In the genomic region with DNA sequence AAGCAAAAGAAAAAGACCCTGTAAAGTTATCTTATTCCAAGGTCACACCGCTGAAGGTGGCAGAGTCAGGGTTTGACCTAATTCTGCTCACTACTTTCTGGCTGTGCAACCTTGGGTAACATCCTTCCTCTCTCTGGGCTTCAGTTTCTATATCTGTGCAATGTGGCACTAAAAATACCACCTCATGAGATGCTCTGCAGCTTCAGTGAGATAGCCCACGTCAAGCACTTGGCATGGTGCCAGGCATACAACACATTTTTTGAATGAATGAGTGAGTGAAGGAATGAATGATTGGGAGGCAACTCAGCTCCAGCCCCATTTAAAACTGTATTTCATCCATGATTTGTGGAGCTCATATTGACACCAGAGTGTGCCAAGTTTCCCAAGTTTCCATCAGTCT, we compare ENCODE assay signal across 26 cellular contexts.
"Had no signal": no experiment of that assay in that cellular context is flagged by ENCODE, and none has a peak within 500 bp of the region (broad histone marks: within the 10 kb centered on the region; RNA-seq: fewer than 3 reads in every experiment).

No MANE protein-coding gene starts in this region.

- H3K27me3 Mint-ChIP-seq: activated CD4-positive, alpha-beta memory T cell treated with anti-CD3 and anti-CD28 coated beads for 36 hours; activated naive CD8-positive, alpha-beta T cell had no signal

- H3K27ac Mint-ChIP-seq: activated CD4-positive, alpha-beta memory T cell treated with anti-CD3 and anti-CD28 coated beads for 36 hours; activated CD4-positive, alpha-beta T cell treated with anti-CD3 and anti-CD28 coated beads, Interleukin-2, amount 10 ng/mL, durations not matched to agents 7 days and 5 days; activated naive CD4-positive, alpha-beta T cell treated with anti-CD3 and anti-CD28 coated beads for 36 hours; activated naive CD8-positive, alpha-beta T cell; activated T-helper 17 cell treated with anti-CD3 and anti-CD28 coated beads, Interleukin-2, amount 50 U/mL, for 72 hours; brain; T-cell had no signal

- H3K27ac ChIP-seq: VCaP had no signal

- H3K9me3 Mint-ChIP-seq: activated CD4-positive, alpha-beta memory T cell treated with anti-CD3 and anti-CD28 coated beads for 36 hours; activated CD4-positive, alpha-beta T cell treated with anti-CD3 and anti-CD28 coated beads, Interleukin-2, amount 10 ng/mL, durations not matched to agents 7 days and 5 days; activated naive CD4-positive, alpha-beta T cell treated with anti-CD3 and anti-CD28 coated beads for 36 hours; activated T-helper 17 cell treated with anti-CD3 and anti-CD28 coated beads, Interleukin-2, amount 50 U/mL, for 72 hours; brain; T-cell had no signal

- H3K4me1 Mint-ChIP-seq: activated CD4-positive, alpha-beta T cell treated with anti-CD3 and anti-CD28 coated beads, Interleukin-2, amount 10 ng/mL, durations not matched to agents 7 days and 5 days; activated T-helper 17 cell treated with anti-CD3 and anti-CD28 coated beads, Interleukin-2, amount 50 U/mL, for 72 hours; brain; T-cell had no signal

- H3K36me3 Mint-ChIP-seq: activated CD4-positive, alpha-beta memory T cell treated with anti-CD3 and anti-CD28 coated beads for 36 hours; activated naive CD8-positive, alpha-beta T cell; brain; T-cell had no signal

- H3K4me3 Mint-ChIP-seq: activated CD4-positive, alpha-beta memory T cell treated with anti-CD3 and anti-CD28 coated beads for 36 hours; activated CD4-positive, alpha-beta T cell treated with anti-CD3 and anti-CD28 coated beads, Interleukin-2, amount 10 ng/mL, durations not matched to agents 7 days and 5 days; activated naive CD4-positive, alpha-beta T cell treated with anti-CD3 and anti-CD28 coated beads for 36 hours; activated naive CD8-positive, alpha-beta T cell; activated T-helper 17 cell treated with anti-CD3 and anti-CD28 coated beads, Interleukin-2, amount 50 U/mL, for 72 hours; brain; T-cell had no signal

- DNase-seq: activated CD4-positive, alpha-beta memory T cell treated with anti-CD3 and anti-CD28 coated beads for 36 hours; activated CD4-positive, alpha-beta T cell treated with anti-CD3 and anti-CD28 coated beads, Interleukin-2, amount 10 ng/mL, durations not matched to agents 7 days and 5 days; activated CD4-positive, CD25-positive, alpha-beta regulatory T cell; activated CD8-positive, alpha-beta memory T cell treated with anti-CD3 and anti-CD28 coated beads for 24 hours; activated gamma-delta T cell; activated naive CD4-positive, alpha-beta T cell treated with anti-CD3 and anti-CD28 coated beads for 36 hours; activated T-cell treated with anti-CD3 and anti-CD28 coated beads, Interleukin-2, amount 50 U/mL, for 48 hours; amygdala; Kasumi-1; NCI-H1048; NCI-H146; NCI-H187 treated with DMSO at 0.1 percent for 48 hours; NCI-H2081 treated with DMSO at 0.1 percent for 48 hours; NCI-H2171; NCI-H2227 treated with DMSO at 0.1 percent for 48 hours; NCI-H446 treated with DMSO at 0.1 percent for 48 hours; NCI-H524 treated with DMSO at 0.1 percent for 48 hours; NCI-H748 treated with DMSO at 0.1 percent for 48 hours; PC-3; SHP77 treated with DMSO at 0.1 percent for 48 hours; T-cell; T-helper 2 cell had no signal
